17 cellular contexts compared by ENCODE assay signal in genomic region chr2:30512243-30512866, GRCh38.
DNase-seq lines count a peak whose midpoint lies in the region; ATAC-seq, FAIRE-seq and TF ChIP-seq lines count a peak whose summit lies in the region.
"Had no signal": no experiment of that assay in that cellular context is flagged by ENCODE, and none has a peak within 500 bp of the region (broad histone marks: within the 10 kb centered on the region; RNA-seq: fewer than 3 reads in every experiment).

No MANE protein-coding gene starts in this region.

- H3K4me3 Mint-ChIP-seq in glutamatergic neuron (ENCODE audit: unreplicated experiment) = no peak overlapping the region
- H3K4me3 Mint-ChIP-seq: CD4-positive, alpha-beta memory T cell had no signal

- H3K4me1 ChIP-seq in A549 (peaks cover 60% of the 10 kb centered on the region), PC-3 (ENCODE audit: insufficient read depth, low read length) (peaks cover 43% of the 10 kb centered on the region)

- ATAC-seq in A549 (no peak), PC-3 (no peak), GM18870 (IDR thresholded peaks at IDR 0.05; ENCODE audit: unreplicated experiment) (no peak)

- no peaks in the 10 kb centered on the region for H3F3A ChIP-seq in PC-3 (ENCODE audit: low read length, unreplicated experiment)

- POLR2A ChIA-PET in A549 (lab: Yijun Ruan, JAX) = no interaction called here
- POLR2A ChIA-PET in PC-3 (lab: Charles Lee; ENCODE audit: unreplicated experiment) = no interaction called here

- intact Hi-C loops in PC-3 (cut with micrococcal nuclease) = loop anchor here (5.0 to 10.0 kb wide), 2 partner anchors 80 to 152 kb away; no protein-coding TSS in a partner anchor

- CTCF ChIA-PET in A549 (lab: Yijun Ruan, JAX) = no interaction called here
- CTCF ChIA-PET in PC-3 (lab: Charles Lee) = no interaction called here

- DNase-seq in A549 (ENCODE audit: low read depth in 1 of 2, low spot score in 1 of 2) (no peak), ELF-1 (ENCODE audit: low read depth, low spot score) (peak; percentile 30), PC-3 (peak; percentile 40), fibroblast of gingiva (ENCODE audit: low read depth) (peak; percentile 31), NCI-H2196 treated with DMSO at 0.1 percent for 48 hours (lab: John Stamatoyannopoulos, UW; ENCODE audit: unreplicated experiment) (no peak), glutamatergic neuron (no peak), NCI-H774 (lab: John Stamatoyannopoulos, UW) (no peak)
- DNase-seq: CD4-positive, alpha-beta memory T cell; DND-41; KG1; NCI-H1694 treated with DMSO at 0.1 percent for 48 hours; NCI-H226; Peyer's patch had no signal

- 50% methylated on average over 3 of the region's 3 CpGs for WGBS in A549 (ENCODE audit: missing lambda C conversion rate)

- H4K20me1 ChIP-seq in PC-3 (ENCODE audit: low read length) = peaks cover 29% of the 10 kb centered on the region
- H4K20me1 ChIP-seq: BLaER1 had no signal

- peaks cover 2% of the 10 kb centered on the region for H3K27me3 Mint-ChIP-seq in glutamatergic neuron (ENCODE audit: unreplicated experiment)
- H3K27me3 Mint-ChIP-seq: CD4-positive, alpha-beta memory T cell had no signal

- no peak for FAIRE-seq in A549 (lab: Jason Lieb, UNC)
- FAIRE-seq: GM12891 had no signal

- no peak for TF ChIP-seq POLR2A in A549 (IDR thresholded peaks at IDR 0.05; ENCODE audit: low read length)

- H3K27me3 ChIP-seq in PC-3 (ENCODE audit: low read length) = no peaks in the 10 kb centered on the region
- H3K27me3 ChIP-seq: BLaER1, Peyer's patch, SJSA1 had no signal

- H3K79me2 ChIP-seq in PC-3 (ENCODE audit: low read length) = peaks cover 85% of the 10 kb centered on the region

- no peak overlapping the region for H3K27ac Mint-ChIP-seq in glutamatergic neuron (ENCODE audit: unreplicated experiment)
- H3K27ac Mint-ChIP-seq: CD4-positive, alpha-beta memory T cell had no signal

- H3K4me3 ChIP-seq in A549 (no peak overlapping the region), PC-3 (ENCODE audit: low read length) (no peak overlapping the region)
- H3K4me3 ChIP-seq: BLaER1, Peyer's patch, SJSA1 had no signal

- H3K9me2 ChIP-seq in PC-3 (replicated peaks; ENCODE audit: low read length) = no peaks in the 10 kb centered on the region

- H3K27ac ChIP-seq in A549 (peak overlapping the region; percentile 8 to 73; a peak in 3 of 6 replicates), PC-3 (ENCODE audit: low read length) (no peak overlapping the region)
- H3K27ac ChIP-seq: BLaER1, Peyer's patch, SJSA1 had no signal

- H3K9me3 ChIP-seq in A549 (peaks cover 14% of the 10 kb centered on the region; the same call in 1 of the 3 replicates), PC-3 (ENCODE audit: low read length) (no peaks in the 10 kb centered on the region)
- H3K9me3 ChIP-seq: Peyer's patch, SJSA1 had no signal

- H2AFZ ChIP-seq in PC-3 (ENCODE audit: low read length) = no peak overlapping the region

- peaks cover 12% of the 10 kb centered on the region for H3K4me1 Mint-ChIP-seq in glutamatergic neuron (ENCODE audit: low read depth, unreplicated experiment)

- no peak for TF ChIP-seq EP300 in A549 (IDR thresholded peaks at IDR 0.05)

- H3K9me3 Mint-ChIP-seq in glutamatergic neuron (ENCODE audit: unreplicated experiment) = no peaks in the 10 kb centered on the region

- H3K36me3 Mint-ChIP-seq in glutamatergic neuron (ENCODE audit: unreplicated experiment) = no peaks in the 10 kb centered on the region

- no peak for TF ChIP-seq RAD21 in A549 (conservative IDR thresholded peaks at IDR 0.05 in 1 of 2, IDR thresholded peaks at IDR 0.05 in 1 of 2)

- BruUV-seq in PC-3 (replicated peaks; lab: Mats Ljungman, UMichigan) = no TSS peak

- H3K4me2 ChIP-seq in A549 (peak overlapping the region; percentile 67), PC-3 (ENCODE audit: low read length) (no peak overlapping the region)
- H3K4me2 ChIP-seq: BLaER1 had no signal

- H3K9ac ChIP-seq in PC-3 (ENCODE audit: low read length) = no peak overlapping the region
- H3K9ac ChIP-seq: BLaER1 had no signal

- TF ChIP-seq CTCF in A549 (IDR thresholded peaks at IDR 0.05) = no peak
- TF ChIP-seq CTCF in PC-3 (conservative IDR thresholded peaks at IDR 0.05; ENCODE audit: low read depth, low read length) = no peak
- no peak for TF ChIP-seq CTCF in glutamatergic neuron (IDR thresholded peaks at IDR 0.05; ENCODE audit: partially characterized antibody, unreplicated experiment)

- no peaks in the 10 kb centered on the region for H3K36me3 ChIP-seq in PC-3 (ENCODE audit: low read depth, low read length)
- H3K36me3 ChIP-seq: Peyer's patch, SJSA1 had no signal

TF ChIP-seq in A549, 52 proteins besides CTCF, POLR2A, EP300 and RAD21:
- TF ChIP-seq JUNB (IDR thresholded peaks at IDR 0.05) = peak; percentile 58
- no peak for TF ChIP-seq PHF8 (IDR thresholded peaks at IDR 0.05; ENCODE audit: borderline replicate concordance, low read depth)
- TF ChIP-seq MYC (IDR thresholded peaks at IDR 0.05; ENCODE audit: borderline replicate concordance, low read length) = no peak
- no peak for TF ChIP-seq E2F6 (IDR thresholded peaks at IDR 0.05; ENCODE audit: borderline replicate concordance, low read depth)
- no peak for TF ChIP-seq MAFK (IDR thresholded peaks at IDR 0.05; ENCODE audit: partially characterized antibody)
- 0 out of 2 replicates have a peak, but pooled peaks have one; percentile 38 for TF ChIP-seq HES2 (IDR thresholded peaks at IDR 0.05)
- no peak for TF ChIP-seq KDM5A (IDR thresholded peaks at IDR 0.05)
- no peak for TF ChIP-seq TFCP2L1 (CRISPR knock-in tag; IDR thresholded peaks at IDR 0.05)
- TF ChIP-seq SMC3 (IDR thresholded peaks at IDR 0.05) = no peak
- no peak for TF ChIP-seq PBX3 (IDR thresholded peaks at IDR 0.05)
- TF ChIP-seq NR3C1 (IDR thresholded peaks at IDR 0.05) = no peak
- peak; percentile 56 to 76; a peak in 2 of 4 replicates for TF ChIP-seq CEBPB (IDR thresholded peaks at IDR 0.05)
- no peak for TF ChIP-seq CHD4 (IDR thresholded peaks at IDR 0.05; ENCODE audit: borderline replicate concordance)
- no peak for TF ChIP-seq FOSL2 (IDR thresholded peaks at IDR 0.05)
- TF ChIP-seq FOSL2 (CRISPR knock-in tag; IDR thresholded peaks at IDR 0.05) = peak; percentile 36; the same call in 1 of the 2 replicates
- TF ChIP-seq RNF2 (IDR thresholded peaks at IDR 0.05; ENCODE audit: borderline replicate concordance, low read depth) = no peak
- TF ChIP-seq KDM1A (IDR thresholded peaks at IDR 0.05; ENCODE audit: low read depth) = no peak
- TF ChIP-seq CBX8 (IDR thresholded peaks at IDR 0.05) = no peak
- no peak for TF ChIP-seq ZSCAN20 (CRISPR knock-in tag; IDR thresholded peaks at IDR 0.05)
- no peak for TF ChIP-seq ZFP36 (IDR thresholded peaks at IDR 0.05; ENCODE audit: borderline replicate concordance, partially characterized antibody)
- no peak for TF ChIP-seq FOXS1 (CRISPR knock-in tag; IDR thresholded peaks at IDR 0.05)
- TF ChIP-seq EHMT2 (IDR thresholded peaks at IDR 0.05; ENCODE audit: low read depth) = no peak
- TF ChIP-seq HEYL (CRISPR knock-in tag; IDR thresholded peaks at IDR 0.05) = no peak
- no peak for TF ChIP-seq BHLHE40 (IDR thresholded peaks at IDR 0.05; ENCODE audit: low read depth, low read length)
- TF ChIP-seq FOSB (CRISPR knock-in tag; IDR thresholded peaks at IDR 0.05) = no peak

Comparison
In these comparisons a context has a peak if more than half of its experiments do, and no peak if none do; other contexts are left out.
1. DNase-seq: peak in ELF-1 (single experiment), PC-3 (single experiment) and fibroblast of gingiva (single experiment); none in A549 (0 of 2), NCI-H2196 treated with DMSO at 0.1 percent for 48 hours (single experiment), glutamatergic neuron (single experiment) and NCI-H774 (single experiment).